8 cellular contexts compared by ENCODE assay signal in genomic region chr6:139291813-139292619, GRCh38. TPM values are rescaled to one million over a fixed set of nuclear protein-coding genes. Genes with fewer than 3 reads are reported as not detected.
A peak's percentile ranks its signal among the peaks of the same experiment; 100 is the strongest.
DNase-seq lines count a peak whose midpoint lies in the region; ATAC-seq, FAIRE-seq and TF ChIP-seq lines count a peak whose summit lies in the region.

TSS of gene TXLNB (minus strand) at chr6:139291998. CDS start at chr6:139288899, 3,099 bp downstream.

- no peaks in the 10 kb centered on the region for H4K20me1 ChIP-seq in HepG2 (ENCODE audit: insufficient read depth, low read length)

- no peak for TF ChIP-seq EP300 in HepG2 (IDR thresholded peaks at IDR 0.05; ENCODE audit: low read depth in 2 of 2, low read length in 2 of 2)
- TF ChIP-seq EP300 in HepG2 (CRISPR knock-in tag; IDR thresholded peaks at IDR 0.05; ENCODE audit: borderline replicate concordance), result no peak
- peak in 1 of 4 donors; percentile 1 for TF ChIP-seq EP300 in upper lobe of left lung (IDR thresholded peaks at IDR 0.05)

- H3K4me3 Mint-ChIP-seq in activated T-helper 17 cell treated with anti-CD3 and anti-CD28 coated beads, Interleukin-2, amount 50 U/mL, for 72 hours, result peak within 1 kb of the TSS; percentile 74

- H3K9ac ChIP-seq in liver (ENCODE audit: low read depth in 1 of 2, low read length in 2 of 2) (peak within 1 kb of the TSS in 1 of 2 donors; percentile 9), HepG2 (ENCODE audit: insufficient read depth, low read depth, low read length) (no peak within 1 kb of the TSS)

- no peak for ATAC-seq in HepG2
- peak; percentile 62 for ATAC-seq in HG03064 (IDR thresholded peaks at IDR 0.05; ENCODE audit: low read depth, unreplicated experiment)
- ATAC-seq in Panc1, result 0 out of 2 replicates have a peak, but pooled peaks have one; percentile 26
- peak; percentile 94 for ATAC-seq in activated T-helper 17 cell treated with anti-CD3 and anti-CD28 coated beads, Interleukin-2, amount 50 U/mL, for 72 hours (replicated peaks)
- peak; percentile 82 to 86 for ATAC-seq in upper lobe of left lung (ENCODE audit: low FRiP score in 2 of 2)

- no peak within 1 kb of the TSS for H2AFZ ChIP-seq in HepG2 (ENCODE audit: low read length)

- POLR2A ChIA-PET in HepG2 (lab: Yijun Ruan, JAX) (no interaction called here), Panc1 (lab: Charles Lee) (interaction anchor here (0.7 kb wide), 1 partner anchor 327 kb away, joined by 3 read pairs; no protein-coding TSS in a partner anchor)

- intact Hi-C loops in HepG2 (cut with micrococcal nuclease; ENCODE audit: unreplicated experiment), result no loop called here
- intact Hi-C loops in Panc1 (cut with micrococcal nuclease; ENCODE audit: unreplicated experiment), result no loop called here
- intact Hi-C loops in prostate gland (cut with DNase I), result no loop called here

- no peaks in the 10 kb centered on the region for H3K9me3 Mint-ChIP-seq in activated T-helper 17 cell treated with anti-CD3 and anti-CD28 coated beads, Interleukin-2, amount 50 U/mL, for 72 hours

- H3K79me2 ChIP-seq in HepG2 (ENCODE audit: insufficient read depth, low read length), result no peaks in the 10 kb centered on the region

- DNase-seq in HepG2 (ENCODE audit: low spot score), result no peak
- DNase-seq in Panc1 (ENCODE audit: low read depth, low spot score), result no peak
- DNase-seq in germinal center (ENCODE audit: low spot score), result peak; percentile 41
- DNase-seq in prostate gland (ENCODE audit: low spot score), result peak; percentile 33
- peak; percentile 76 to 91 for DNase-seq in upper lobe of left lung

- H3K27me3 Mint-ChIP-seq in activated T-helper 17 cell treated with anti-CD3 and anti-CD28 coated beads, Interleukin-2, amount 50 U/mL, for 72 hours, result no peaks in the 10 kb centered on the region

- BruUV-seq in HepG2 (replicated peaks; lab: Mats Ljungman, UMichigan) (no TSS peak), Panc1 (replicated peaks; lab: Mats Ljungman, UMichigan) (no TSS peak)

- no peak for TF ChIP-seq CTCF in liver (IDR thresholded peaks at IDR 0.05; ENCODE audit: low read depth, low read length, missing input control)
- no peak for TF ChIP-seq CTCF in HepG2 (CRISPR knock-in tag; IDR thresholded peaks at IDR 0.05)
- TF ChIP-seq CTCF in Panc1 (IDR thresholded peaks at IDR 0.05), result no peak
- TF ChIP-seq CTCF in prostate gland (IDR thresholded peaks at IDR 0.05), result peak in 1 of 4 experiments; percentile 8
- peak in 2 of 6 experiments; percentile 8 to 28 for TF ChIP-seq CTCF in upper lobe of left lung (IDR thresholded peaks at IDR 0.05)

- no peak for FAIRE-seq in HepG2 (lab: Jason Lieb, UNC)

- H3K4me1 ChIP-seq in liver (ENCODE audit: control insufficient read depth in 4 of 4, insufficient read depth in 4 of 4, low read length in 3 of 4) (no peaks in the 10 kb centered on the region), HepG2 (ENCODE audit: insufficient read depth, low read length) (no peaks in the 10 kb centered on the region), Panc1 (ENCODE audit: control insufficient read depth, insufficient read depth, low read length) (no peaks in the 10 kb centered on the region), prostate gland (replicated peaks) (no peaks in the 10 kb centered on the region), upper lobe of left lung (peaks cover 21 to 29% (median 27%) of the 10 kb centered on the region in 4 donors)

- H3K36me3 Mint-ChIP-seq in activated T-helper 17 cell treated with anti-CD3 and anti-CD28 coated beads, Interleukin-2, amount 50 U/mL, for 72 hours (ENCODE audit: low read depth), result no peaks in the 10 kb centered on the region

- H3K27ac Mint-ChIP-seq in activated T-helper 17 cell treated with anti-CD3 and anti-CD28 coated beads, Interleukin-2, amount 50 U/mL, for 72 hours, result peak within 1 kb of the TSS; percentile 91

- no peak within 1 kb of the TSS for H3K4me2 ChIP-seq in HepG2 (ENCODE audit: low read depth, low read length)

- peak within 1 kb of the TSS; percentile 45 to 62 for H3K27ac ChIP-seq in liver (ENCODE audit: low read depth in 1 of 2, low read length in 2 of 2)
- no peak within 1 kb of the TSS for H3K27ac ChIP-seq in HepG2 (ENCODE audit: extremely low read length, insufficient read depth, low read length)
- no peak within 1 kb of the TSS for H3K27ac ChIP-seq in Panc1 (ENCODE audit: low read length)
- H3K27ac ChIP-seq in prostate gland, result peak within 1 kb of the TSS; percentile 20 to 38
- peak within 1 kb of the TSS; percentile 65 to 88 (median 82) for H3K27ac ChIP-seq in upper lobe of left lung

- TF ChIP-seq POLR2A in HepG2 (IDR thresholded peaks at IDR 0.05; ENCODE audit: insufficient read depth in 1 of 2, low read depth in 2 of 2, low read length in 2 of 2) (no peak), prostate gland (IDR thresholded peaks at IDR 0.05) (no peak), upper lobe of left lung (IDR thresholded peaks at IDR 0.05) (peak in 1 of 4 donors; percentile 48)

- CTCF ChIA-PET in HepG2 (lab: Yijun Ruan, JAX; ENCODE audit: low intra/inter-chr PET ratio, low total read pairs), result no interaction called here
- CTCF ChIA-PET in Panc1 (lab: Charles Lee), result no interaction called here

- H3K36me3 ChIP-seq in liver (ENCODE audit: control insufficient read depth in 4 of 4, insufficient read depth in 3 of 4, low read depth in 1 of 4, low read length in 3 of 4) (no peaks in the 10 kb centered on the region), HepG2 (replicated peaks in 1 of 2; ENCODE audit: control insufficient read depth in 1 of 2, insufficient read depth in 2 of 2, low read length in 2 of 2) (no peaks in the 10 kb centered on the region), Panc1 (ENCODE audit: control insufficient read depth, insufficient read depth, low read length) (no peaks in the 10 kb centered on the region), prostate gland (no peaks in the 10 kb centered on the region), upper lobe of left lung (no peaks in the 10 kb centered on the region)

- H3K4me1 Mint-ChIP-seq in activated T-helper 17 cell treated with anti-CD3 and anti-CD28 coated beads, Interleukin-2, amount 50 U/mL, for 72 hours, result peaks cover 39% of the 10 kb centered on the region

- no peaks in the 10 kb centered on the region for H3K27me3 ChIP-seq in liver (ENCODE audit: control insufficient read depth in 4 of 4, insufficient read depth in 4 of 4, low read length in 3 of 4)
- H3K27me3 ChIP-seq in HepG2 (ENCODE audit: control insufficient read depth in 1 of 2, insufficient read depth in 2 of 2, low read length in 2 of 2), result peaks cover 0 to 5% of the 10 kb centered on the region in 2 experiments; a peak in 2 of 5 replicates
- no peaks in the 10 kb centered on the region for H3K27me3 ChIP-seq in Panc1 (ENCODE audit: control insufficient read depth, insufficient read depth, low read length)
- H3K27me3 ChIP-seq in prostate gland (replicated peaks; ENCODE audit: insufficient read depth), result no peaks in the 10 kb centered on the region
- no peaks in the 10 kb centered on the region for H3K27me3 ChIP-seq in upper lobe of left lung

- no peak within 1 kb of the TSS for H3K4me3 ChIP-seq in liver (ENCODE audit: low read depth in 1 of 3, low read length in 3 of 3)
- no peak within 1 kb of the TSS for H3K4me3 ChIP-seq in HepG2 (replicated peaks in 1 of 3; ENCODE audit: insufficient read depth in 1 of 3, low read depth in 2 of 3, low read length in 3 of 3)
- H3K4me3 ChIP-seq in Panc1 (ENCODE audit: low read depth in 2 of 2, low read length in 2 of 2), result no peak within 1 kb of the TSS
- no peak within 1 kb of the TSS for H3K4me3 ChIP-seq in prostate gland
- peak within 1 kb of the TSS in 1 of 4 donors; percentile 21 for H3K4me3 ChIP-seq in upper lobe of left lung

- TF ChIP-seq RAD21 in liver (IDR thresholded peaks at IDR 0.05) (peak in 1 of 2 donors; percentile 21), HepG2 (CRISPR knock-in tag; IDR thresholded peaks at IDR 0.05) (no peak)

- 61% methylated on average over 13 of the region's 13 CpGs for WGBS in liver
- WGBS in HepG2 (ENCODE audit: low lambda C conversion rate), result 57% methylated on average over 13 of the region's 13 CpGs
- 20% methylated on average over 13 of the region's 13 CpGs for WGBS in prostate gland
- 23 to 42% methylated on average over 13 of the region's 13 CpGs for WGBS in upper lobe of left lung, 2 donors

- in situ Hi-C loops in HepG2 (cut with HindIII; ENCODE audit: extremely low pct_ligation_motif_present, low pct_unique_long_range_greater_than_20kb), result no loop called here
- in situ Hi-C loops in Panc1 (cut with HindIII; ENCODE audit: low pct_unique_long_range_greater_than_20kb, low sequenced_read_pairs), result no loop called here

- no peaks in the 10 kb centered on the region for H3K9me3 ChIP-seq in liver (ENCODE audit: control insufficient read depth in 4 of 4, low read length in 3 of 4)
- H3K9me3 ChIP-seq in HepG2 (ENCODE audit: low read length), result no peaks in the 10 kb centered on the region
- H3K9me3 ChIP-seq in Panc1 (ENCODE audit: control insufficient read depth, insufficient read depth, low read depth, low read length), result no peaks in the 10 kb centered on the region
- H3K9me3 ChIP-seq in prostate gland, result no peaks in the 10 kb centered on the region
- H3K9me3 ChIP-seq in upper lobe of left lung, result no peaks in the 10 kb centered on the region

RNA-seq across cellular contexts. Expression of gene TXLNB, which starts in this region (rescaled TPM):
- total RNA-seq in liver, result under 1 TPM; 0.17 to 0.23 TPM
- polyA plus RNA-seq in liver, result under 1 TPM in 1 of 2 donors, not detected in 1; 0.15 TPM
- total RNA-seq in HepG2 (2016; rRNA removed; fragmentation: Illumina TruSeq; extraction: Trizol), result not detected in 2 replicates
- not detected in 2 replicates for total RNA-seq in HepG2 (2016; cell fraction: cytosol; rRNA removed; fragmentation: Illumina TruSeq; extraction: Trizol; ENCODE audit: low read depth)
- total RNA-seq in HepG2 (2016; cell fraction: insoluble cytoplasmic fraction; rRNA removed; fragmentation: Illumina TruSeq; extraction: Trizol), result not detected in 2 replicates
- total RNA-seq in HepG2 (2016; cell fraction: membrane; rRNA removed; fragmentation: Illumina TruSeq; extraction: Trizol), result not detected in 2 replicates
- total RNA-seq in HepG2 (2016; cell fraction: nucleus; rRNA removed; fragmentation: Illumina TruSeq; extraction: Trizol), result not detected in 2 replicates
- polyA plus RNA-seq in HepG2 (2011; rRNA removed), result not detected in 2 replicates
- 0.01 TPM in 1 of 2 replicates, not detected in the other for polyA plus RNA-seq in HepG2 (2011; cell fraction: cytosol; rRNA removed)
- polyA plus RNA-seq in HepG2 (2011; cell fraction: nucleus; rRNA removed), result not detected in 2 replicates
- polyA plus RNA-seq in HepG2 (2012), result not detected in 2 replicates
- polyA plus RNA-seq in HepG2 (2016; cell fraction: cytosol; fragmentation: Illumina TruSeq; extraction: Trizol; ENCODE audit: low read depth), result not detected in 2 replicates
- not detected in 2 replicates for polyA plus RNA-seq in HepG2 (2016; cell fraction: insoluble cytoplasmic fraction; fragmentation: Illumina TruSeq; extraction: Trizol; ENCODE audit: low read depth)
- polyA plus RNA-seq in HepG2 (2016; cell fraction: membrane; fragmentation: Illumina TruSeq; extraction: Trizol; ENCODE audit: low read depth), result not detected in 2 replicates
- not detected in 2 replicates for polyA plus RNA-seq in HepG2 (2016; cell fraction: nucleus; fragmentation: Illumina TruSeq; extraction: Trizol; ENCODE audit: insufficient read depth, low read depth)
- not detected in 2 replicates for polyA minus RNA-seq in HepG2 (2011; rRNA and poly(A)+ RNA removed; ENCODE audit: low replicate concordance)
- not detected in 2 replicates for polyA minus RNA-seq in HepG2 (2011; cell fraction: cytosol; rRNA and poly(A)+ RNA removed)
- not detected in 2 replicates for polyA minus RNA-seq in HepG2 (2011; cell fraction: nucleus; rRNA and poly(A)+ RNA removed)
- total RNA-seq in Panc1 (2021; ENCODE audit: unreplicated experiment), result not detected
- polyA plus RNA-seq in Panc1 (2012; ENCODE audit: insufficient read length), result not detected
- total RNA-seq in activated T-helper 17 cell treated with anti-CD3 and anti-CD28 coated beads, Interleukin-2, amount 50 U/mL, for 72 hours, result under 1 TPM; 0.24 to 0.37 TPM
- total RNA-seq in prostate gland, result 1 to 10 TPM in 1 of 2 donors, under 1 TPM in 1; 0.32 to 1.2 TPM
- total RNA-seq in upper lobe of left lung, result 1 to 10 TPM in 3 of 6 donors, under 1 TPM in 3; 0.52 to 4.2 (median 0.94) TPM

Comparison
In these comparisons a context has a peak if more than half of its experiments do, and no peak if none do; other contexts are left out.
1. H3K27ac ChIP-seq: peak in liver (2 of 2), prostate gland (2 of 2) and upper lobe of left lung (4 of 4); none in HepG2 (single experiment) and Panc1 (single experiment).
2. Peak in ATAC-seq in Panc1; RNA of the gene not detected or under 1 TPM.
3. Peak in ATAC-seq in activated T-helper 17 cell treated with anti-CD3 and anti-CD28 coated beads, Interleukin-2, amount 50 U/mL, for 72 hours; RNA of the gene not detected or under 1 TPM.
4. DNase-seq: peak in germinal center (single experiment), prostate gland (single experiment) and upper lobe of left lung (2 of 2); none in HepG2 (single experiment) and Panc1 (single experiment).